1 cellular context compared by ENCODE assay signal in the genomic region with DNA sequence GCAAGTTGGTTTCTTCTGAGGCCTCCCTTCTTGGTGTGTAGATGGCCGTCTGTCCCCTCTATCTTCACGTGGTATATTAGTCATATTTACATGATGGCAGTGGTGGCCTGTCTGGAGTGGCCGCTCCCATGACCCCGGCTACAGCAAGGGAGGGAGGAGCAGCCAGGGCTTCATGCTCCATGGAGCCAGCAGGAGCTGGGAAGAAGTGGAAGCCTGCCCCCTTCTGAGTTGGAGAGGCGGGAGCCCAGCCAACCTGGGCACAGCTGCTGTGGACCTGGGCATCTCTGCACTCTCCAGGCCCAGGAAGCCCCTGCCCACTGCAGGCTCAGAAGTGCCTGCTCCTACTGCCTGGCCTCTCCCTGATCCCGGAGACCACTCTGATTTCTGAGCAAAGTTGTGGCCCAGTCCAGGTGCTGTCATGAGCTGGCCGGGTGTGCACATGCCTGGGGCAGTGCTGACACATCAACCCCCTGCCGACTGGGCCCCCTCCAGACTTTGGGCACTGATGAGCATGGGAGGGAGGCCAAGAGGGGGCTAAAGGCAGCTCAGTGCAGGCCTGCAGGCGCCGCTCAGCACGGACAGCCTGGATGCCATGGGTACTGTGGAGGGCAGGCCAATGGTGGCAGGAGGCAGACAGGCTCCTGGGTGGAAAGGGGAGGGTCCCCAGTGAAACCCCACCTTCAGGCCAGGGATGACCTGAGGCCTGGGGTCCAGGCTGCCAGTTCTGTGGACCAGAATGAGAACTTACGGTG.
TF ChIP-seq lines count a peak whose summit lies in the region.

No MANE protein-coding gene starts in this region.

TF ChIP-seq in H1, 55 proteins besides CTCF, POLR2A, EP300 and RAD21:
- TF ChIP-seq CREB1 (IDR thresholded peaks at IDR 0.05) (no peak), SIN3A (conservative IDR thresholded peaks at IDR 0.05 in 1 of 2, IDR thresholded peaks at IDR 0.05 in 1 of 2; ENCODE audit: low read depth in 1 of 2, low read length in 2 of 2) (no peak), SP4 (IDR thresholded peaks at IDR 0.05; ENCODE audit: low read length) (no peak), RNF2 (IDR thresholded peaks at IDR 0.05; ENCODE audit: borderline replicate concordance, low read depth, low read length, missing control alignments, poor library complexity, severe bottlenecking) (no peak), SRF (IDR thresholded peaks at IDR 0.05; ENCODE audit: low read depth, low read length) (no peak), TEAD4 (IDR thresholded peaks at IDR 0.05; ENCODE audit: low read depth, low read length) (no peak), NRF1 (IDR thresholded peaks at IDR 0.05; ENCODE audit: low read depth, low read length) (no peak), BACH1 (IDR thresholded peaks at IDR 0.05; ENCODE audit: low read length) (no peak), HDAC2 (IDR thresholded peaks at IDR 0.05; ENCODE audit: borderline replicate concordance in 1 of 2, low read depth in 2 of 2, low read length in 2 of 2) (no peak), RFX5 (IDR thresholded peaks at IDR 0.05; ENCODE audit: borderline replicate concordance, low read depth, low read length) (no peak), SP1 (IDR thresholded peaks at IDR 0.05; ENCODE audit: low read depth, low read length) (no peak), CTBP2 (IDR thresholded peaks at IDR 0.05; ENCODE audit: borderline replicate concordance, insufficient read depth, insufficient read length, low read length) (no peak), GABPA (IDR thresholded peaks at IDR 0.05; ENCODE audit: borderline replicate concordance, insufficient read depth, low read length) (no peak), CHD2 (IDR thresholded peaks at IDR 0.05; ENCODE audit: low read length) (no peak), CBX5 (IDR thresholded peaks at IDR 0.05; ENCODE audit: low read depth, low read length) (no peak), KDM1A (IDR thresholded peaks at IDR 0.05; ENCODE audit: borderline replicate concordance, low read length) (no peak), TAF1 (IDR thresholded peaks at IDR 0.05; ENCODE audit: low read depth, low read length) (no peak)
- TF ChIP-seq, protein P1, sequence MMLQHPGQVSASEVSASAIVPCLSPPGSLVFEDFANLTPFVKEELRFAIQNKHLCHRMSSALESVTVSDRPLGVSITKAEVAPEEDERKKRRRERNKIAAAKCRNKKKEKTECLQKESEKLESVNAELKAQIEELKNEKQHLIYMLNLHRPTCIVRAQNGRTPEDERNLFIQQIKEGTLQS (IDR thresholded peaks at IDR 0.05; ENCODE audit: insufficient read depth, low read depth, low read length): no peak
- TF ChIP-seq, protein P2, sequence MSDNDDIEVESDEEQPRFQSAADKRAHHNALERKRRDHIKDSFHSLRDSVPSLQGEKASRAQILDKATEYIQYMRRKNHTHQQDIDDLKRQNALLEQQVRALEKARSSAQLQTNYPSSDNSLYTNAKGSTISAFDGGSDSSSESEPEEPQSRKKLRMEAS (IDR thresholded peaks at IDR 0.05): no peak
TF ChIP-seq in H1: peak in this region for 0.
